Comparison of ENCODE assay signal across 11 cellular contexts in genomic region chr19:35037716-35038622, GRCh38. TPM values are rescaled to one million over a fixed set of nuclear protein-coding genes. Genes with fewer than 3 reads are reported as not detected.
DNase-seq lines count a peak whose midpoint lies in the region; ATAC-seq, FAIRE-seq and TF ChIP-seq lines count a peak whose summit lies in the region.
"Had no signal": no experiment of that assay in that cellular context is flagged by ENCODE, and none has a peak within 500 bp of the region (broad histone marks: within the 10 kb centered on the region; RNA-seq: fewer than 3 reads in every experiment).

No MANE protein-coding gene starts in this region.

- no peak overlapping the region for H2BK12ac ChIP-seq in mesenchymal stem cell (ENCODE audit: low read length in 2 of 2)

- H3K9ac ChIP-seq in mesenchymal stem cell (ENCODE audit: low read length), result peak overlapping the region; percentile 41

- H3K4me1 Mint-ChIP-seq in type B pancreatic cell (ENCODE audit: unreplicated experiment), result peaks cover 12% of the 10 kb centered on the region

- H3K27ac Mint-ChIP-seq in type B pancreatic cell, result no peak overlapping the region

- peaks cover 10 to 11% of the 10 kb centered on the region in 2 experiments for H3K36me3 ChIP-seq in mesenchymal stem cell (ENCODE audit: control insufficient read depth in 1 of 2, insufficient read depth in 2 of 2, low read depth in 1 of 2, low read length in 2 of 2)
- H3K36me3 ChIP-seq: cardiac muscle cell had no signal

- H3K4me3 ChIP-seq in mesenchymal stem cell (ENCODE audit: insufficient read depth in 1 of 2, low read depth in 1 of 2, low read length in 2 of 2), result no peak overlapping the region
- H3K4me3 ChIP-seq: cardiac muscle cell had no signal

- H2BK120ac ChIP-seq in mesenchymal stem cell (ENCODE audit: low read depth, low read length), result no peak overlapping the region

- H3K4me1 ChIP-seq in mesenchymal stem cell (ENCODE audit: control insufficient read depth, insufficient read depth, low read depth, low read length), result peaks cover 34% of the 10 kb centered on the region

- H2BK15ac ChIP-seq in mesenchymal stem cell (ENCODE audit: low read depth, poor library complexity, severe bottlenecking), result no peak overlapping the region

- H4K8ac ChIP-seq in mesenchymal stem cell (ENCODE audit: low read length), result peak overlapping the region; percentile 31

- peaks cover 3 to 11% of the 10 kb centered on the region in 2 experiments for H3K27me3 ChIP-seq in mesenchymal stem cell (ENCODE audit: control insufficient read depth in 1 of 2, insufficient read depth in 1 of 2, low read length in 2 of 2)
- H3K27me3 ChIP-seq: cardiac muscle cell had no signal

- no peak overlapping the region for H2BK5ac ChIP-seq in mesenchymal stem cell (ENCODE audit: low read depth, low read length, poor library complexity, severe bottlenecking)

- no peak for TF ChIP-seq CTCF in type B pancreatic cell (conservative IDR thresholded peaks at IDR 0.05)

- H3K14ac ChIP-seq in mesenchymal stem cell (ENCODE audit: low read length in 2 of 2), result no peak overlapping the region

- H3K36me3 Mint-ChIP-seq in type B pancreatic cell, result no peaks in the 10 kb centered on the region

- H3K9me3 Mint-ChIP-seq in type B pancreatic cell, result no peaks in the 10 kb centered on the region

- peaks cover 10% of the 10 kb centered on the region for H3K27me3 Mint-ChIP-seq in type B pancreatic cell

- no peaks in the 10 kb centered on the region for H3K9me3 ChIP-seq in mesenchymal stem cell (ENCODE audit: control insufficient read depth, low read length)

- peak overlapping the region; percentile 69 for H4K91ac ChIP-seq in mesenchymal stem cell (ENCODE audit: low read length)

- H3K27ac ChIP-seq in cingulate gyrus (ENCODE audit: low read depth, low read length) (peak overlapping the region; percentile 1), mesenchymal stem cell (ENCODE audit: low read length, poor library complexity, severe bottlenecking) (no peak overlapping the region)
- H3K27ac ChIP-seq: cardiac muscle cell had no signal

- WGBS in mesenchymal stem cell, result 80% methylated on average over 13 of the region's 13 CpGs

- H3K18ac ChIP-seq in mesenchymal stem cell (ENCODE audit: low read depth in 1 of 2, low read length in 2 of 2), result no peak overlapping the region

- no peak overlapping the region for H3K23ac ChIP-seq in mesenchymal stem cell (ENCODE audit: low read length in 2 of 2)

- no peak overlapping the region for H3K4me2 ChIP-seq in mesenchymal stem cell (ENCODE audit: low read length, poor library complexity, severe bottlenecking)

- H2AK5ac ChIP-seq in mesenchymal stem cell (ENCODE audit: low read length, severe bottlenecking), result no peak overlapping the region

- H3K4ac ChIP-seq in mesenchymal stem cell (ENCODE audit: low read depth in 1 of 2, low read length in 2 of 2), result no peak overlapping the region

- no peaks in the 10 kb centered on the region for H3K79me1 ChIP-seq in mesenchymal stem cell (replicated peaks; ENCODE audit: low read length, poor library complexity, severe bottlenecking)

- ATAC-seq in HG03469 (IDR thresholded peaks at IDR 0.05; ENCODE audit: unreplicated experiment) (peak; percentile 48), GM18498 (IDR thresholded peaks at IDR 0.05; ENCODE audit: unreplicated experiment) (no peak)

- H3K4me3 Mint-ChIP-seq in type B pancreatic cell, result no peak overlapping the region

- no peak overlapping the region for H2AFZ ChIP-seq in mesenchymal stem cell (ENCODE audit: low read depth, low read length)

- FAIRE-seq in urothelium cell line (lab: Jason Lieb, UNC), result no peak
- FAIRE-seq: islet of Langerhans had no signal

- peak; percentile 95 for DNase-seq in DMS 273 (lab: John Stamatoyannopoulos, UW; ENCODE audit: unreplicated experiment)
- no peak for DNase-seq in mesenchymal stem cell
- DNase-seq in DMS153 treated with DMSO at 0.1 percent for 48 hours (lab: John Stamatoyannopoulos, UW; ENCODE audit: unreplicated experiment), result no peak
- no peak for DNase-seq in type B pancreatic cell (ENCODE audit: extremely low spot score, unreplicated experiment)
- DNase-seq in urothelium cell line (ENCODE audit: low spot score), result no peak

RNA-seq across cellular contexts. Expression of gene HPN, which starts 3.6 kb away (rescaled TPM):
- polyA plus RNA-seq in mesenchymal stem cell (2013, experiment 1 of 2), result 0.21 TPM
- 0.15 TPM for polyA plus RNA-seq in mesenchymal stem cell (2013, experiment 2 of 2)
- total RNA-seq in type B pancreatic cell (ENCODE audit: low replicate concordance), result 15.1 and 17.1 TPM in 2 replicates
- total RNA-seq: urinary bladder had no signal

RNA-seq across cellular contexts. Expression of gene SCN1B, which starts 7.7 kb away (rescaled TPM):
- 4.9 TPM for polyA plus RNA-seq in mesenchymal stem cell (2013, experiment 1 of 2)
- polyA plus RNA-seq in mesenchymal stem cell (2013, experiment 2 of 2), result 5.4 TPM
- 0.88 and 1.1 TPM in 2 replicates for total RNA-seq in type B pancreatic cell (ENCODE audit: low replicate concordance)

RNA-seq across cellular contexts. Expression of gene GRAMD1A, which starts 37.8 kb away (rescaled TPM):
- polyA plus RNA-seq in mesenchymal stem cell (2013, experiment 1 of 2), result 54.4 TPM
- 53.5 TPM for polyA plus RNA-seq in mesenchymal stem cell (2013, experiment 2 of 2)
- 35.2 and 79.6 TPM in 2 replicates for total RNA-seq in type B pancreatic cell (ENCODE audit: low replicate concordance)
